Comparison of ENCODE assay signal across 8 cellular contexts in the genomic region with DNA sequence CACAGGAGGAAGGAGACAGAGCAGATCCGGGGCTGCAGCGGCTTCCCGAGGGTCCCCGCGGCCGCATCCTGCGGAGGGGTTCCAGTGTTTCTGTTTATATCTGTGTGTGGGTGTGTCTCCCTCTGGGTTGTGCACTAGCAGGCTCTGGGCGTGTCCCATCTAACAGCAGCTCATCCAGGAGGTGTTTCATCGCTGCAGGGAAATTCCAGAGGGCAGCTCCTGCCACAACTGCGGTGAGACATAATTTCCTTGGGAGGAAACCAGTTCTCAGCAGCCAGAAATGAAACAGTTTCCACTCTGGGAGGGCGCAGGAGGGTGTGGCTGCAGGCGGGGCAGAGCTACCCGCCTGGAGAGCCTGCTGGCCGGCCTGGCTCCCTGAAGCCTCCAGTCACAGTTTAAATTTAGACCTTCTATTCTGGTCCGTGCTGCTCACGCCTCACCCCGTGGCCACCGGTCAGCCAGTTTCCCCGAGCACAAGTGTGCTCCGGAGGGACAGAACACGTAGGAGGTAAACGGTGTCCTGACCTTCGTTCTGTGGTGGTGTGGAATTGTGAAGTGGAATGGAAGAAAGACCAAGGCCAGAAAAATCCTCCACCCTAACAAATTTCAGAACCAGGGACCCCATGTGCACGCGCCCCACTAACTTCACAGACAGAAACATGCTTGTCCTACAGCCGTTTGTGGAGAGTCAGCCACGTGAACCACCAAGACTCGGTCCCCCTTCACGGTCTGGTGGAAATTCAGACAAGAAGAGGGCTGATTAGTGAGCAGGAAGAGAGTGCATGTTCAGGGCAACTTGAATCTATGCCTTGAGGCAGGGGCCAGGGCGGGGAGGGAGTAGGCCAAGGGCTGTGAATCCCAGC. TPM values are rescaled to one million over a fixed set of nuclear protein-coding genes. Genes with fewer than 3 reads are reported as not detected.
DNase-seq lines count a peak whose midpoint lies in the region; ATAC-seq and TF ChIP-seq lines count a peak whose summit lies in the region.

No MANE protein-coding gene starts in this region.

- peak overlapping the region; percentile 95 for H3K27ac ChIP-seq in foreskin keratinocyte

- peak; percentile 68 for ATAC-seq in HG02938 (IDR thresholded peaks at IDR 0.05; ENCODE audit: unreplicated experiment)
- peak; percentile 95 for ATAC-seq in foreskin keratinocyte
- ATAC-seq in HG03520 (IDR thresholded peaks at IDR 0.05; ENCODE audit: unreplicated experiment) = no peak

- DNase-seq in GM10248 (ENCODE audit: extremely low spot score) = peak; percentile 71
- peak; percentile 100 for DNase-seq in RPMI7951 (ENCODE audit: low read depth)
- peak; percentile 86 for DNase-seq in activated effector memory CD4-positive, alpha-beta T cell treated with anti-CD3 and anti-CD28 coated beads, Interleukin-2, amount 50 U/mL, for 16 hours
- peak; percentile 97 to 98 for DNase-seq in foreskin keratinocyte
- DNase-seq in renal cortical epithelial cell (ENCODE audit: low read depth) = peak; percentile 98
- no peak for DNase-seq in NCI-H2196 (lab: John Stamatoyannopoulos, UW; ENCODE audit: unreplicated experiment)

- TF ChIP-seq CTCF in GM10248 (IDR thresholded peaks at IDR 0.05; ENCODE audit: control extremely low read depth, extremely low read depth, low read depth, missing control alignments) = no peak
- TF ChIP-seq CTCF in foreskin keratinocyte (conservative IDR thresholded peaks at IDR 0.05) = no peak

- CTCF ChIA-PET in GM10248 (lab: Yijun Ruan, JAX) = interaction anchor here (1.0 to 2.2 kb wide), 7 partner anchors 10 to 72 kb away, joined by 4 to 10 read pairs (median 7); no protein-coding TSS in a partner anchor

- H3K27me3 ChIP-seq in foreskin keratinocyte = no peaks in the 10 kb centered on the region

- peaks cover 18% of the 10 kb centered on the region for H3K4me1 ChIP-seq in foreskin keratinocyte

- POLR2A ChIA-PET in GM10248 (lab: Yijun Ruan, JAX) = interaction anchor here (1.3 kb wide), 1 partner anchor 65 kb away, joined by 3 read pairs; the partner anchor contains the start of gene PTMA

RNA-seq across cellular contexts. Expression of gene TEX44, which starts 50.2 kb away (rescaled TPM):
- total RNA-seq in RPMI7951 (2014; rRNA removed; shearing (Covaris generic)) = not detected in 2 replicates
- not detected in 2 replicates for total RNA-seq in foreskin keratinocyte
- not detected in 2 replicates for polyA plus RNA-seq in foreskin keratinocyte
- total RNA-seq in renal cortical epithelial cell = not detected in 2 replicates
